ENCODE assay signal across 8 cellular contexts in the genomic region with DNA sequence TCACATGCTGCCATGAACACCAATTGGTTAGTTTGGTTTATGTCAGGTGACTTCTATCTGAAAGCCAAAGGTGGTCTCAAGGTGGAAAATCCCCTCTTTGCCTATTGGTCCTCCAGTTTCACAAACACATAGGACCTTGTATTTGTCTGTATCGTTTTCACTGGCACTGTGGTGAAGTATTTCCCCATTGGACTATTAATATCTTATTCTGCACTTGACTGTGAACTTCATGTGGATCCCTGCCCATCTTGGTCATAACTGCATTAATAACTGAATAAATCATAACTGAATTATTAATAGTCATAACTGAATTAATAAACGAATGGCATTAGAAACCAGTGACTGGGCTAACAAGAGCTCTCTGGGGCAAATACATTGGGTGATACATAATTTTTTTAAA.
"Had no signal": no experiment of that assay in that cellular context is flagged by ENCODE, and none has a peak within 500 bp of the region (broad histone marks: within the 10 kb centered on the region; RNA-seq: fewer than 3 reads in every experiment).

No MANE protein-coding gene starts in this region.

- H3K4me3 ChIP-seq: GM23338 had no signal

- H3K9me3 Mint-ChIP-seq: GM23338 had no signal

- H3K9ac ChIP-seq: KMS-11 had no signal

- H3K27ac Mint-ChIP-seq: GM23338, H9 had no signal

- H3K4me3 Mint-ChIP-seq: GM23338, H9 had no signal

- H3K27ac ChIP-seq: KMS-11 had no signal

- H3K4me2 ChIP-seq: GM23338, KMS-11 had no signal

- ATAC-seq: GM23338 had no signal

- H2AFZ ChIP-seq: GM23338 had no signal

- FAIRE-seq: H54, HTR-8/SVneo had no signal

- DNase-seq: H9, HCEC 1CT, IMR-90, KBM-7 had no signal
